In the genomic region with DNA sequence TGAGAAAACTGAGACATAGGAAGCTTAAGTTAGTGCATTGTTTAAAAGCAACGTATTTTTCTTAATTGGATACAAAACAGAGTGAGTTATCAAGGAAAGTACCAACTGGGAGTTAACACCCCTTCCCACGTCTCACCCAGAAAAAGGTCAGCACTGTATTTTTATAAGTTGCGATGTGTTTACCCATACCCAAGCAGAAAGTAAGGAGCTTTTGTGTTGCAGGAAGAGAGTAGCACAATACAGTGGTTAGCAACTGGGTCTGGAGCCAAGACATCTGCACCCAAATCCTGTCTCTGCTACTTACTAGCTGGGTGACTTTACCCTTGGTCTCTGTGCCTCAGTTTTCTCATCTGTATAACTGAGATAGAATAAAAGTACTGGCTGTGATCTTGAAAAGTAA, we compare ENCODE assay signal across 22 cellular contexts. TPM values are rescaled to one million over a fixed set of nuclear protein-coding genes. Genes with fewer than 3 reads are reported as not detected.
"Had no signal": no experiment of that assay in that cellular context is flagged by ENCODE, and none has a peak within 500 bp of the region (broad histone marks: within the 10 kb centered on the region; RNA-seq: fewer than 3 reads in every experiment).

No MANE protein-coding gene starts in this region.

- H3K4me2 ChIP-seq: neural progenitor cell had no signal

- H3K4me3 Mint-ChIP-seq: activated T-helper 1 cell treated with anti-CD3 and anti-CD28 coated beads, Interleukin-12 subunit alpha, Interleukin-12 subunit beta, Interleukin-2, Interleukin-4 antibody, amounts not matched to agents 30 ng/mL and 10 ng/mL and 1 ng/mL, durations not matched to agents 14 hours and 24 hours and 36 hours; naive B cell; neural progenitor cell; stimulated activated naive CD8-positive, alpha-beta T cell treated with anti-CD3 and anti-CD28 coated beads, Interleukin-15, Interleukin-2, amounts not matched to agents 100 ng/mL and 50 ng/mL, for 24 hours; T-cell; type B pancreatic cell had no signal

- H3K9me3 ChIP-seq: esophagus muscularis mucosa, left lung, ovary, right lobe of liver had no signal

- H3K9me3 Mint-ChIP-seq: activated T-helper 1 cell treated with anti-CD3 and anti-CD28 coated beads, Interleukin-12 subunit alpha, Interleukin-12 subunit beta, Interleukin-2, Interleukin-4 antibody, amounts not matched to agents 30 ng/mL and 10 ng/mL and 1 ng/mL, durations not matched to agents 14 hours and 24 hours and 36 hours had no signal

- H3K9ac ChIP-seq: neural progenitor cell had no signal

- H3K4me1 ChIP-seq: esophagus muscularis mucosa, left lung, neural progenitor cell, right lobe of liver had no signal

- ATAC-seq: activated CD4-positive, CD25-positive, alpha-beta regulatory T cell treated with anti-CD3 and anti-CD28 coated beads, Interleukin-2, amount 50 U/mL, for 24 hours; left lung; right lobe of liver; T-cell had no signal

- H3K27ac Mint-ChIP-seq: activated T-helper 1 cell treated with anti-CD3 and anti-CD28 coated beads, Interleukin-12 subunit alpha, Interleukin-12 subunit beta, Interleukin-2, Interleukin-4 antibody, amounts not matched to agents 30 ng/mL and 10 ng/mL and 1 ng/mL, durations not matched to agents 14 hours and 24 hours and 36 hours; naive B cell; neural progenitor cell; stimulated activated naive CD8-positive, alpha-beta T cell treated with anti-CD3 and anti-CD28 coated beads, Interleukin-15, Interleukin-2, amounts not matched to agents 100 ng/mL and 50 ng/mL, for 24 hours; T-cell had no signal

- H3K36me3 Mint-ChIP-seq: neural progenitor cell, T-cell had no signal

- H3K27me3 Mint-ChIP-seq: type B pancreatic cell had no signal

- H2AFZ ChIP-seq: neural progenitor cell had no signal

- H3K4me1 Mint-ChIP-seq: naive B cell, neural progenitor cell, T-cell had no signal

- H3K27me3 ChIP-seq: esophagus muscularis mucosa, left lung, neural progenitor cell, ovary, right lobe of liver had no signal

- H3K4me3 ChIP-seq: coronary artery, esophagus muscularis mucosa, left lung, neural progenitor cell, ovary, right lobe of liver had no signal

- H3K36me3 ChIP-seq: esophagus muscularis mucosa, left lung, neural progenitor cell, ovary, right lobe of liver had no signal

- H3K27ac ChIP-seq: coronary artery, esophagus muscularis mucosa, left lung, neural progenitor cell, ovary, right lobe of liver had no signal

- DNase-seq: activated CD4-positive, alpha-beta T cell treated with anti-CD3 and anti-CD28 coated beads, Interleukin-2, amount 50 U/mL, for 1 hour; activated CD8-positive, alpha-beta memory T cell treated with anti-CD3 and anti-CD28 coated beads for 24 hours; activated naive CD4-positive, alpha-beta T cell treated with Interleukin-2 at 50 U/mL for 16 hours; central memory CD4-positive, alpha-beta T cell; hippocampal formation; kidney; left lung; mammary epithelial cell; naive B cell; ovary; right lobe of liver; T-cell; T1000 had no signal

RNA-seq across cellular contexts. Expression of a gene that starts 34.3 kb away (rescaled TPM):
- total RNA-seq: activated T-helper 1 cell treated with anti-CD3 and anti-CD28 coated beads, Interleukin-12 subunit alpha, Interleukin-12 subunit beta, Interleukin-2, Interleukin-4 antibody, amounts not matched to agents 30 ng/mL and 10 ng/mL and 1 ng/mL, durations not matched to agents 14 hours and 24 hours and 36 hours; esophagus muscularis mucosa; mammary epithelial cell; mononuclear cell; pulmonary artery endothelial cell; right lobe of liver; T-cell had no signal
